Comparison of ENCODE assay signal across 11 cellular contexts in genomic region chr5:157651011-157651611, GRCh38. TPM values are rescaled to one million over a fixed set of nuclear protein-coding genes. Genes with fewer than 3 reads are reported as not detected.
A peak's percentile ranks its signal among the peaks of the same experiment; 100 is the strongest.
DNase-seq lines count a peak whose midpoint lies in the region; FAIRE-seq and TF ChIP-seq lines count a peak whose summit lies in the region.
"Had no signal": no experiment of that assay in that cellular context is flagged by ENCODE, and none has a peak within 500 bp of the region (broad histone marks: within the 10 kb centered on the region; RNA-seq: fewer than 3 reads in every experiment).

No MANE protein-coding gene starts in this region.

- no peaks in the 10 kb centered on the region for H3K79me1 ChIP-seq in H1 (ENCODE audit: low read depth, low read length)
- H3K79me1 ChIP-seq in neuronal stem cell (ENCODE audit: low read depth, low read length), result no peaks in the 10 kb centered on the region

- DNase-seq in GM23248 (no peak), H1 (ENCODE audit: low read depth in 1 of 2, low spot score in 2 of 2) (no peak), neuronal stem cell (ENCODE audit: low spot score) (no peak), NCI-H1930 (lab: John Stamatoyannopoulos, UW) (no peak), posterior vena cava (ENCODE audit: low spot score) (no peak)
- no peak for DNase-seq in stimulated activated CD4-positive, alpha-beta T cell treated with anti-CD3 and anti-CD28 coated beads, Interleukin-2, amount 100 ng/mL, for 48 hours
- no peak for DNase-seq in stimulated activated CD4-positive, alpha-beta T cell treated with anti-CD3 and anti-CD28 coated beads, Interleukin-4, amount 100 ng/mL, for 4 hours
- DNase-seq: COR-L47, NCI-H226 had no signal

- no peak overlapping the region for H3K4ac ChIP-seq in H1 (replicated peaks; ENCODE audit: insufficient read length, low read depth, low read length)
- no peak overlapping the region for H3K4ac ChIP-seq in neuronal stem cell (ENCODE audit: low read length)

- H2BK120ac ChIP-seq in H1 (replicated peaks; ENCODE audit: low read depth, low read length), result no peak overlapping the region
- no peak overlapping the region for H2BK120ac ChIP-seq in neuronal stem cell (ENCODE audit: low read depth, low read length)

- 56 to 61% methylated on average over 31 to 33 of the region's 33 CpGs for WGBS in GM23248 (ENCODE audit: low coverage in 1 of 2, low lambda C conversion rate in 2 of 2, missing lambda C conversion rate in 2 of 2), 2 experiments
- WGBS in H1 (ENCODE audit: extremely low coverage in 1 of 2, insufficient coverage in 1 of 2, insufficient read length in 1 of 2, insufficient replicate concordance in 2 of 2, low coverage in 1 of 2, low lambda C conversion rate in 2 of 2, missing lambda C conversion rate in 1 of 2), 2 experiments, result 87% methylated on average over 31 of the region's 33 CpGs; no CpG with 5 or more reads in 1 of the 2 experiments
- no CpG with 5 or more reads among the region's 33 CpGs for WGBS in neuronal stem cell (ENCODE audit: extremely low coverage in 2 of 2, insufficient read length in 2 of 2, insufficient replicate concordance in 1 of 2), 2 donors

- H2AK5ac ChIP-seq in H1 (ENCODE audit: low read depth, low read length) (no peak overlapping the region), neuronal stem cell (ENCODE audit: low read depth, low read length) (peak overlapping the region; percentile 37)

- no peak overlapping the region for H4K91ac ChIP-seq in H1 (replicated peaks; ENCODE audit: insufficient read length, low read length)
- no peak overlapping the region for H4K91ac ChIP-seq in neuronal stem cell (ENCODE audit: low read depth, low read length, poor library complexity)

- CTCF ChIA-PET in H1 (lab: Charles Lee; ENCODE audit: partially characterized antibody), result interaction anchor here (0.5 to 2.8 kb wide), 5 partner anchors 9 to 92 kb away, joined by 3 to 14 read pairs (median 8); partner anchors contain the start of gene LSM11

- H3K56ac ChIP-seq in H1 (replicated peaks; ENCODE audit: insufficient read length, low read depth, low read length), result no peak overlapping the region

- H3K14ac ChIP-seq in H1 (ENCODE audit: insufficient read length) (no peak overlapping the region), neuronal stem cell (ENCODE audit: low read length) (no peak overlapping the region)

- in situ Hi-C loops in GM23248 (cut with MboI), result no loop called here

- no peaks in the 10 kb centered on the region for H3K9me2 ChIP-seq in GM23248 (ENCODE audit: insufficient read depth)

- no peaks in the 10 kb centered on the region for H4K20me1 ChIP-seq in BLaER1
- no peaks in the 10 kb centered on the region for H4K20me1 ChIP-seq in GM23248 (ENCODE audit: insufficient read depth)
- no peaks in the 10 kb centered on the region for H4K20me1 ChIP-seq in H1 (replicated peaks in 1 of 2; ENCODE audit: control insufficient read depth in 1 of 2, insufficient read depth in 2 of 2, low read length in 2 of 2)

- H3K9ac ChIP-seq in BLaER1 (no peak overlapping the region), GM23248 (0 out of 2 replicates have a peak overlapping the region, but pooled peaks have one; percentile 54), H1 (replicated peaks in 1 of 4; ENCODE audit: extremely low read depth in 1 of 4, low read depth in 3 of 4, low read length in 3 of 4) (no peak overlapping the region), neuronal stem cell (ENCODE audit: low read depth, low read length, poor library complexity) (no peak overlapping the region)

- POLR2A ChIA-PET in H1 (lab: Charles Lee; ENCODE audit: partially characterized antibody), result interaction anchor here (1.1 kb wide), 2 partner anchors 81 to 111 kb away, joined by 3 to 4 read pairs; partner anchors contain the start of gene THG1L

- intact Hi-C loops in posterior vena cava (cut with DNase I), result no loop called here

- H2BK12ac ChIP-seq in H1 (ENCODE audit: low read depth, low read length) (no peak overlapping the region), neuronal stem cell (ENCODE audit: low read length) (no peak overlapping the region)

- TF ChIP-seq EP300 in H1 (IDR thresholded peaks at IDR 0.05; ENCODE audit: borderline replicate concordance in 1 of 2, low read depth in 2 of 2, low read length in 2 of 2), result no peak

- H4K5ac ChIP-seq in H1 (ENCODE audit: insufficient read length, low read depth, low read length), result no peak overlapping the region

- no peak overlapping the region for H3K27ac ChIP-seq in BLaER1
- H3K27ac ChIP-seq in GM23248, result no peak overlapping the region
- no peak overlapping the region for H3K27ac ChIP-seq in H1 (ENCODE audit: low read depth, low read length)
- H3K27ac ChIP-seq in neuronal stem cell (replicated peaks; ENCODE audit: low read length), result no peak overlapping the region

- no peaks in the 10 kb centered on the region for H3F3A ChIP-seq in GM23248 (ENCODE audit: insufficient read depth)

- no peak for TF ChIP-seq CTCF in H1 (IDR thresholded peaks at IDR 0.05; ENCODE audit: control extremely low read depth in 1 of 3, insufficient read depth in 1 of 3, low read depth in 1 of 3, low read length in 3 of 3)

- no peak for TF ChIP-seq RAD21 in H1 (IDR thresholded peaks at IDR 0.05 in 1 of 2, conservative IDR thresholded peaks at IDR 0.05 in 1 of 2; ENCODE audit: low read depth in 2 of 2, low read length in 2 of 2)

- H3K23ac ChIP-seq in H1 (ENCODE audit: insufficient read length) (no peak overlapping the region), neuronal stem cell (ENCODE audit: low read depth, low read length, poor library complexity) (no peak overlapping the region)

- H2BK5ac ChIP-seq in H1 (ENCODE audit: low read depth, low read length) (no peak overlapping the region), neuronal stem cell (ENCODE audit: low read length) (no peak overlapping the region)

- H4K8ac ChIP-seq in H1 (ENCODE audit: extremely low read depth, insufficient read depth, low read length) (peak overlapping the region; percentile 86; the same call in 1 of the 2 replicates), neuronal stem cell (ENCODE audit: low read depth, low read length) (no peak overlapping the region)

- H3K4me1 ChIP-seq in BLaER1 (peaks cover 7% of the 10 kb centered on the region; the same call in 1 of the 2 replicates), GM23248 (ENCODE audit: insufficient read depth) (no peaks in the 10 kb centered on the region), H1 (replicated peaks in 1 of 4; ENCODE audit: control insufficient read depth in 3 of 4, insufficient read depth in 4 of 4, low read length in 3 of 4) (no peaks in the 10 kb centered on the region), neuronal stem cell (ENCODE audit: control insufficient read depth in 2 of 2, insufficient read depth in 1 of 2, low read depth in 1 of 2, low read length in 2 of 2) (peaks cover 0 to 1% of the 10 kb centered on the region in 2 donors)

- FAIRE-seq in H1 (lab: Jason Lieb, UNC), result no peak

- no peaks in the 10 kb centered on the region for H3K79me2 ChIP-seq in GM23248 (ENCODE audit: insufficient read depth)
- no peaks in the 10 kb centered on the region for H3K79me2 ChIP-seq in H1 (ENCODE audit: control insufficient read depth in 1 of 2, insufficient read depth in 2 of 2, low read length in 2 of 2)

- no peak overlapping the region; the same call in 1 of the 2 replicates for H3K18ac ChIP-seq in H1 (ENCODE audit: extremely low read depth, low read length)
- peak overlapping the region; percentile 85 for H3K18ac ChIP-seq in neuronal stem cell (ENCODE audit: low read length)

- 0 out of 2 replicates have a peak overlapping the region, but pooled peaks have one; percentile 15 for H3K4me3 ChIP-seq in BLaER1
- H3K4me3 ChIP-seq in GM23248, result peak overlapping the region; percentile 60; the same call in 1 of the 2 replicates
- 0 out of 8 replicates have a peak overlapping the region, but pooled peaks of 1 of the 4 experiments have one; percentile 52 for H3K4me3 ChIP-seq in H1 (ENCODE audit: extremely low read depth in 1 of 4, insufficient read depth in 2 of 4, low read depth in 3 of 4, low read length in 4 of 4)
- no peak overlapping the region for H3K4me3 ChIP-seq in neuronal stem cell (ENCODE audit: low read length in 2 of 2)

- H3K36me3 ChIP-seq in BLaER1, result no peaks in the 10 kb centered on the region
- H3K36me3 ChIP-seq in GM23248 (ENCODE audit: low read depth), result no peaks in the 10 kb centered on the region
- H3K36me3 ChIP-seq in H1 (ENCODE audit: control insufficient read depth in 2 of 4, insufficient read depth in 4 of 4, low read length in 3 of 4), result no peaks in the 10 kb centered on the region
- H3K36me3 ChIP-seq in neuronal stem cell (replicated peaks in 1 of 2; ENCODE audit: control insufficient read depth in 2 of 2, insufficient read depth in 2 of 2, low read length in 2 of 2), result no peaks in the 10 kb centered on the region

- H2BK15ac ChIP-seq in H1 (ENCODE audit: low read length), result no peak overlapping the region
- peak overlapping the region; percentile 39 for H2BK15ac ChIP-seq in neuronal stem cell (ENCODE audit: low read length)

- H3K27me3 ChIP-seq in BLaER1 (no peaks in the 10 kb centered on the region), GM23248 (replicated peaks; ENCODE audit: insufficient read depth) (no peaks in the 10 kb centered on the region), H1 (replicated peaks in 1 of 4; ENCODE audit: control insufficient read depth in 3 of 4, extremely low read depth in 1 of 4, insufficient read depth in 3 of 4, low read length in 3 of 4) (peaks cover 0 to 7% (median 3%) of the 10 kb centered on the region in 4 experiments; a peak in 6 of 7 replicates), neuronal stem cell (ENCODE audit: control insufficient read depth in 3 of 3, insufficient read depth in 3 of 3, low read depth in 1 of 3, low read length in 3 of 3) (no peaks in the 10 kb centered on the region)

- H3K23me2 ChIP-seq in H1 (ENCODE audit: low read depth, low read length), result no peaks in the 10 kb centered on the region; the same call in 1 of the 2 replicates

- H2BK20ac ChIP-seq in H1 (ENCODE audit: low read length), result no peak overlapping the region

- H3K9me3 ChIP-seq in BLaER1 (peaks cover 54% of the 10 kb centered on the region), GM23248 (ENCODE audit: low read depth) (no peaks in the 10 kb centered on the region), H1 (ENCODE audit: insufficient read depth in 2 of 2, low read depth in 1 of 2, low read length in 1 of 2) (peaks cover 3 to 16% of the 10 kb centered on the region in 2 experiments; a peak in 2 of 4 replicates), neuronal stem cell (replicated peaks in 1 of 2; ENCODE audit: control insufficient read depth in 2 of 2, insufficient read depth in 1 of 2, low read depth in 1 of 2, low read length in 2 of 2) (peaks cover 5 to 19% of the 10 kb centered on the region in 2 donors)

- no peak overlapping the region for H3K4me2 ChIP-seq in BLaER1
- peak overlapping the region; percentile 30 for H3K4me2 ChIP-seq in GM23248 (ENCODE audit: unreplicated experiment)
- H3K4me2 ChIP-seq in H1 (ENCODE audit: insufficient read depth in 1 of 2, low read depth in 2 of 2, low read length in 2 of 2), result peak overlapping the region in 1 of 2 experiments; percentile 58; a peak in 1 of 4 replicates
- H3K4me2 ChIP-seq in neuronal stem cell (ENCODE audit: insufficient read depth, low read length, poor library complexity, severe bottlenecking), result no peak overlapping the region

- peak overlapping the region; percentile 82 for H2AFZ ChIP-seq in GM23248
- no peak overlapping the region for H2AFZ ChIP-seq in H1 (ENCODE audit: low read length)
- no peak overlapping the region for H2AFZ ChIP-seq in neuronal stem cell (ENCODE audit: low read length)

- no peak for TF ChIP-seq POLR2A in H1 (IDR thresholded peaks at IDR 0.05; ENCODE audit: control extremely low read depth in 1 of 2, low read depth in 2 of 2, low read length in 2 of 2)

RNA-seq across cellular contexts. Expression of gene SOX30, which starts 1.1 kb away (rescaled TPM):
- total RNA-seq in GM23248 (2014; rRNA removed; shearing (Covaris generic)), result not detected in 2 replicates
- polyA plus RNA-seq in GM23248 (2016; fragmentation: Nextera tagmentation; extraction: Ambion mirVana), result 0.08 TPM in 2 replicates
- not detected in 2 replicates for total RNA-seq in H1 (2021; fragmentation: NEBNext Ultra II Directional; extraction: Animal tissue kit (Norgen Biotek cat#: 25700))
- polyA plus RNA-seq in H1 (2011; rRNA removed), result 0.24 and 0.35 TPM in 2 replicates
- polyA plus RNA-seq in H1 (2011; cell fraction: cytosol; rRNA removed), result 0.14 TPM
- polyA plus RNA-seq in H1 (2011; cell fraction: nucleus; rRNA removed), result 0.17 TPM
- 0.19 to 0.21 TPM (median 0.21 TPM) in 4 replicates for polyA plus RNA-seq in H1 (2012, experiment 1 of 2)
- 0.10 TPM for polyA plus RNA-seq in H1 (2012, experiment 2 of 2)
- polyA plus RNA-seq in H1 (2013, experiment 1 of 2), result 0.26 TPM
- polyA plus RNA-seq in H1 (2013, experiment 2 of 2), result 0.15 TPM
- polyA minus RNA-seq in H1 (2011; rRNA and poly(A)+ RNA removed), result 0.07 and 0.25 TPM in 2 replicates
- polyA minus RNA-seq in H1 (2011; cell fraction: cytosol; rRNA and poly(A)+ RNA removed), result not detected
- not detected for polyA minus RNA-seq in H1 (2011; cell fraction: nucleus; rRNA and poly(A)+ RNA removed)
- 0.29 TPM for polyA plus RNA-seq in neuronal stem cell (2013, experiment 1 of 2)
- polyA plus RNA-seq in neuronal stem cell (2013, experiment 2 of 2), result 0.32 TPM
- under 1 TPM; 0.23 to 0.29 TPM for total RNA-seq in posterior vena cava

RNA-seq across cellular contexts. Expression of gene C5orf52, which starts 20.2 kb away (rescaled TPM):
- total RNA-seq in GM23248 (2014; rRNA removed; shearing (Covaris generic)), result not detected in 2 replicates
- not detected in 2 replicates for polyA plus RNA-seq in GM23248 (2016; fragmentation: Nextera tagmentation; extraction: Ambion mirVana)
- total RNA-seq in H1 (2021; fragmentation: NEBNext Ultra II Directional; extraction: Animal tissue kit (Norgen Biotek cat#: 25700)), result not detected in 2 replicates
- polyA plus RNA-seq in H1 (2011; rRNA removed), result not detected in 2 replicates
- not detected for polyA plus RNA-seq in H1 (2011; cell fraction: cytosol; rRNA removed)
- not detected for polyA plus RNA-seq in H1 (2011; cell fraction: nucleus; rRNA removed)
- not detected in 4 replicates for polyA plus RNA-seq in H1 (2012, experiment 1 of 2)
- not detected for polyA plus RNA-seq in H1 (2012, experiment 2 of 2)
- polyA plus RNA-seq in H1 (2013, experiment 1 of 2), result not detected
- polyA plus RNA-seq in H1 (2013, experiment 2 of 2), result not detected
- polyA minus RNA-seq in H1 (2011; rRNA and poly(A)+ RNA removed), result not detected in 2 replicates
- not detected for polyA minus RNA-seq in H1 (2011; cell fraction: cytosol; rRNA and poly(A)+ RNA removed)
- not detected for polyA minus RNA-seq in H1 (2011; cell fraction: nucleus; rRNA and poly(A)+ RNA removed)
- polyA plus RNA-seq in neuronal stem cell (2013, experiment 1 of 2), result not detected
- polyA plus RNA-seq in neuronal stem cell (2013, experiment 2 of 2), result not detected
- total RNA-seq in posterior vena cava, result not detected
- total RNA-seq: activated naive CD4-positive, alpha-beta T cell treated with anti-CD3 and anti-CD28 coated beads, Interleukin-2, amount 50 U/mL, for 72 hours had no signal

Comparison
In these comparisons a context has a peak if more than half of its experiments do, and no peak if none do; other contexts are left out.
1. H3K4me3 ChIP-seq: peak in BLaER1 (single experiment) and GM23248 (single experiment); none in neuronal stem cell (0 of 2).